2 cellular contexts compared by ENCODE assay signal in genomic region chr3:25576836-25577454, GRCh38.
TF ChIP-seq lines count a peak whose summit lies in the region.

No MANE protein-coding gene starts in this region.

TF ChIP-seq in SK-N-SH, 30 proteins besides CTCF, POLR2A, EP300 and RAD21 (continued from another document):
- TF ChIP-seq USF1 (IDR thresholded peaks at IDR 0.05; ENCODE audit: borderline replicate concordance, low read depth) (no peak), RCOR1 (IDR thresholded peaks at IDR 0.05; ENCODE audit: low read length) (no peak), SIN3A (IDR thresholded peaks at IDR 0.05; ENCODE audit: borderline replicate concordance, low read depth, low read length) (no peak)

TF ChIP-seq in SK-N-SH treated with all-trans-retinoic acid at 6 μM for 48 hours, 23 proteins besides CTCF, POLR2A, EP300 and RAD21:
- TF ChIP-seq TOX (CRISPR knock-in tag; IDR thresholded peaks at IDR 0.05; ENCODE audit: borderline replicate concordance): no peak
- no peak for TF ChIP-seq ZFP30 (CRISPR knock-in tag; IDR thresholded peaks at IDR 0.05)
- TF ChIP-seq ZNF8 (CRISPR knock-in tag; IDR thresholded peaks at IDR 0.05): no peak
- TF ChIP-seq, protein P1, sequence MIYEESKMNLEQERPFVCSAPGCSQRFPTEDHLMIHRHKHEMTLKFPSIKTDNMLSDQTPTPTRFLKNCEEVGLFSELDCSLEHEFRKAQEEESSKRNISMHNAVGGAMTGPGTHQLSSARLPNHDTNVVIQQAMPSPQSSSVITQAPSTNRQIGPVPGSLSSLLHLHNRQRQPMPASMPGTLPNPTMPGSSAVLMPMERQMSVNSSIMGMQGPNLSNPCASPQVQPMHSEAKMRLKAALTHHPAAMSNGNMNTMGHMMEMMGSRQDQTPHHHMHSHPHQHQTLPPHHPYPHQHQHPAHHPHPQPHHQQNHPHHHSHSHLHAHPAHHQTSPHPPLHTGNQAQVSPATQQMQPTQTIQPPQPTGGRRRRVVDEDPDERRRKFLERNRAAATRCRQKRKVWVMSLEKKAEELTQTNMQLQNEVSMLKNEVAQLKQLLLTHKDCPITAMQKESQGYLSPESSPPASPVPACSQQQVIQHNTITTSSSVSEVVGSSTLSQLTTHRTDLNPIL (CRISPR knock-in tag; IDR thresholded peaks at IDR 0.05; ENCODE audit: low read depth): no peak
- TF ChIP-seq ZNF70 (CRISPR knock-in tag; IDR thresholded peaks at IDR 0.05): no peak
- TF ChIP-seq OSR1 (CRISPR knock-in tag; IDR thresholded peaks at IDR 0.05): no peak
- TF ChIP-seq TCF4 (CRISPR knock-in tag; IDR thresholded peaks at IDR 0.05; ENCODE audit: borderline replicate concordance): no peak
- TF ChIP-seq SNAI2 (CRISPR knock-in tag; IDR thresholded peaks at IDR 0.05): no peak
- TF ChIP-seq CSRNP3 (CRISPR knock-in tag; IDR thresholded peaks at IDR 0.05): no peak
- TF ChIP-seq POU6F1 (CRISPR knock-in tag; IDR thresholded peaks at IDR 0.05; ENCODE audit: borderline replicate concordance, low read depth): no peak
- no peak for TF ChIP-seq ZC3H10 (CRISPR knock-in tag; IDR thresholded peaks at IDR 0.05)
- TF ChIP-seq ESRRG (CRISPR knock-in tag; IDR thresholded peaks at IDR 0.05): no peak
- TF ChIP-seq, protein P2, sequence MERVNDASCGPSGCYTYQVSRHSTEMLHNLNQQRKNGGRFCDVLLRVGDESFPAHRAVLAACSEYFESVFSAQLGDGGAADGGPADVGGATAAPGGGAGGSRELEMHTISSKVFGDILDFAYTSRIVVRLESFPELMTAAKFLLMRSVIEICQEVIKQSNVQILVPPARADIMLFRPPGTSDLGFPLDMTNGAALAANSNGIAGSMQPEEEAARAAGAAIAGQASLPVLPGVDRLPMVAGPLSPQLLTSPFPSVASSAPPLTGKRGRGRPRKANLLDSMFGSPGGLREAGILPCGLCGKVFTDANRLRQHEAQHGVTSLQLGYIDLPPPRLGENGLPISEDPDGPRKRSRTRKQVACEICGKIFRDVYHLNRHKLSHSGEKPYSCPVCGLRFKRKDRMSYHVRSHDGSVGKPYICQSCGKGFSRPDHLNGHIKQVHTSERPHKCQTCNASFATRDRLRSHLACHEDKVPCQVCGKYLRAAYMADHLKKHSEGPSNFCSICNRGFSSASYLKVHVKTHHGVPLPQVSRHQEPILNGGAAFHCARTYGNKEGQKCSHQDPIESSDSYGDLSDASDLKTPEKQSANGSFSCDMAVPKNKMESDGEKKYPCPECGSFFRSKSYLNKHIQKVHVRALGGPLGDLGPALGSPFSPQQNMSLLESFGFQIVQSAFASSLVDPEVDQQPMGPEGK (CRISPR knock-in tag; IDR thresholded peaks at IDR 0.05; ENCODE audit: borderline replicate concordance): no peak
- no peak for TF ChIP-seq GLIS3 (CRISPR knock-in tag; IDR thresholded peaks at IDR 0.05)
- no peak for TF ChIP-seq ISL1 (CRISPR knock-in tag; IDR thresholded peaks at IDR 0.05)
